Comparison of ENCODE assay signal across 12 cellular contexts in genomic region chr17:35028531-35029262, GRCh38. TPM values are rescaled to one million over a fixed set of nuclear protein-coding genes. Genes with fewer than 3 reads are reported as not detected.
A peak's percentile ranks its signal among the peaks of the same experiment; 100 is the strongest.
DNase-seq lines count a peak whose midpoint lies in the region; ATAC-seq and TF ChIP-seq lines count a peak whose summit lies in the region.
"Had no signal": no experiment of that assay in that cellular context is flagged by ENCODE, and none has a peak within 500 bp of the region (broad histone marks: within the 10 kb centered on the region; RNA-seq: fewer than 3 reads in every experiment).

No MANE protein-coding gene starts in this region.

- no peaks in the 10 kb centered on the region for H3K27me3 Mint-ChIP-seq in CD8-positive, alpha-beta memory T cell
- H3K27me3 Mint-ChIP-seq in naive B cell, result no peaks in the 10 kb centered on the region

- no peak for DNase-seq in CD8-positive, alpha-beta memory T cell
- DNase-seq in NB4 (ENCODE audit: low read depth), result peak; percentile 76
- peak; percentile 18 for DNase-seq in amniotic epithelial cell (ENCODE audit: low read depth)
- no peak for DNase-seq in naive B cell
- no peak for DNase-seq in cortex of kidney (lab: John Stamatoyannopoulos, UW)
- DNase-seq in heart right ventricle, result no peak
- DNase-seq in DMS 273 treated with DMSO at 0.1 percent for 48 hours (lab: John Stamatoyannopoulos, UW), result no peak
- DNase-seq: DMS79, NCI-H187 had no signal

- peaks cover 33 to 63% (median 53%) of the 10 kb centered on the region in 3 donors for H3K4me1 Mint-ChIP-seq in CD8-positive, alpha-beta memory T cell
- H3K4me1 Mint-ChIP-seq in naive B cell, result peaks cover 18 to 25% (median 20%) of the 10 kb centered on the region in 3 donors
- H3K4me1 Mint-ChIP-seq: neural progenitor cell had no signal

- WGBS in heart right ventricle, 2 donors, result 83 to 88% methylated on average over 3 of the region's 3 CpGs

- H3K4me3 Mint-ChIP-seq in CD8-positive, alpha-beta memory T cell, result no peak overlapping the region
- no peak overlapping the region for H3K4me3 Mint-ChIP-seq in naive B cell
- H3K4me3 Mint-ChIP-seq: neural progenitor cell had no signal

- H3K4me3 ChIP-seq in CD8-positive, alpha-beta memory T cell (ENCODE audit: low read length), result no peak overlapping the region
- no peak overlapping the region for H3K4me3 ChIP-seq in NB4 (ENCODE audit: low read depth, low read length)
- no peak overlapping the region for H3K4me3 ChIP-seq in heart right ventricle
- H3K4me3 ChIP-seq: coronary artery, neural progenitor cell had no signal

- ATAC-seq in naive B cell (ENCODE audit: low read depth in 2 of 2) (no peak), GM21619 (IDR thresholded peaks at IDR 0.05; ENCODE audit: unreplicated experiment) (no peak), heart right ventricle (no peak)

- peak overlapping the region in 7 of 8 donors; percentile 1 to 87 (median 58) for H3K27ac Mint-ChIP-seq in CD8-positive, alpha-beta memory T cell
- H3K27ac Mint-ChIP-seq in naive B cell, result peak overlapping the region in 5 of 6 donors; percentile 24 to 90 (median 59)
- H3K27ac Mint-ChIP-seq: neural progenitor cell had no signal

- H3K4me1 ChIP-seq in CD8-positive, alpha-beta memory T cell (ENCODE audit: insufficient read depth, low read length), result peaks cover 14% of the 10 kb centered on the region
- H3K4me1 ChIP-seq in heart right ventricle, result peaks cover 0 to 21% (median 0%) of the 10 kb centered on the region in 9 donors
- H3K4me1 ChIP-seq: neural progenitor cell had no signal

- intact Hi-C loops in heart right ventricle (cut with DNase I), result no loop called here

- CTCF ChIA-PET in CD8-positive, alpha-beta memory T cell (lab: Charles Lee), result interaction anchor here (1.0 to 1.2 kb wide), 2 partner anchors 12 to 35 kb away, joined by 3 read pairs; partner anchors contain the start of gene RFFL

- no peak overlapping the region for H3K27ac ChIP-seq in CD8-positive, alpha-beta memory T cell (ENCODE audit: low read depth, low read length)
- H3K27ac ChIP-seq in heart right ventricle, result no peak overlapping the region
- H3K27ac ChIP-seq: coronary artery, neural progenitor cell had no signal

- H3K9me3 ChIP-seq in CD8-positive, alpha-beta memory T cell (ENCODE audit: low read length), result no peaks in the 10 kb centered on the region
- H3K9me3 ChIP-seq in heart right ventricle, result no peaks in the 10 kb centered on the region

- peaks cover 15% of the 10 kb centered on the region for H3K36me3 ChIP-seq in CD8-positive, alpha-beta memory T cell (ENCODE audit: insufficient read depth, low read length)
- H3K36me3 ChIP-seq in heart right ventricle, result peaks cover 0 to 28% (median 9%) of the 10 kb centered on the region in 9 donors
- H3K36me3 ChIP-seq: neural progenitor cell had no signal

- peaks cover 4 to 48% (median 14%) of the 10 kb centered on the region in 3 donors for H3K36me3 Mint-ChIP-seq in CD8-positive, alpha-beta memory T cell
- H3K36me3 Mint-ChIP-seq in naive B cell, result peaks cover 7 to 10% of the 10 kb centered on the region in 2 donors
- H3K36me3 Mint-ChIP-seq: neural progenitor cell had no signal

- TF ChIP-seq POLR2A in NB4 (IDR thresholded peaks at IDR 0.05; ENCODE audit: extremely low read depth, insufficient read length), result no peak

- no peaks in the 10 kb centered on the region for H3K27me3 ChIP-seq in CD8-positive, alpha-beta memory T cell (ENCODE audit: insufficient read depth, low read length, poor library complexity, severe bottlenecking)
- no peaks in the 10 kb centered on the region for H3K27me3 ChIP-seq in heart right ventricle
- H3K27me3 ChIP-seq: neural progenitor cell had no signal

- no peaks in the 10 kb centered on the region for H3K9me3 Mint-ChIP-seq in CD8-positive, alpha-beta memory T cell
- no peaks in the 10 kb centered on the region for H3K9me3 Mint-ChIP-seq in naive B cell
- H3K9me3 Mint-ChIP-seq: neural progenitor cell had no signal

- no peak for TF ChIP-seq CTCF in NB4 (IDR thresholded peaks at IDR 0.05; ENCODE audit: low read depth, low read length)
- TF ChIP-seq CTCF in heart right ventricle (IDR thresholded peaks at IDR 0.05), result no peak

- POLR2A ChIA-PET in CD8-positive, alpha-beta memory T cell (lab: Charles Lee), result no interaction called here

RNA-seq across cellular contexts. Expression of gene RFFL, which starts 34.8 kb away (rescaled TPM):
- 10 to 100 TPM; 30.2 to 33.1 TPM for total RNA-seq in CD8-positive, alpha-beta memory T cell
- 43.6 TPM for polyA plus RNA-seq in CD8-positive, alpha-beta memory T cell
- polyA plus RNA-seq in naive B cell (ENCODE audit: low read depth in 6 of 6) (10 to 100 TPM; 15.9 to 27.4 (median 22.3) TPM), heart right ventricle (1 to 10 TPM; 2.3 to 4.6 TPM)
- total RNA-seq in heart right ventricle, result 10 to 100 TPM in 9 of 10 donors, 1 to 10 TPM in 1; 9.2 to 19.3 (median 13.9) TPM

RNA-seq across cellular contexts. Expression of gene LIG3, which starts 48.4 kb away (rescaled TPM):
- total RNA-seq in CD8-positive, alpha-beta memory T cell, result 10 to 100 TPM; 48.7 to 50.9 TPM
- 14.7 TPM for polyA plus RNA-seq in CD8-positive, alpha-beta memory T cell
- polyA plus RNA-seq in naive B cell (ENCODE audit: low read depth in 6 of 6) (10 to 100 TPM in 5 of 6 donors, 1 to 10 TPM in 1; 9.2 to 16.9 (median 11.9) TPM), heart right ventricle (1 to 10 TPM; 5.2 to 9.4 TPM)
- 10 to 100 TPM; 16.8 to 27.7 (median 20.7) TPM for total RNA-seq in heart right ventricle

Comparison
In these comparisons a context has a peak if more than half of its experiments do, and no peak if none do; other contexts are left out.
1. DNase-seq: peak in NB4 (single experiment) and amniotic epithelial cell (single experiment); none in CD8-positive, alpha-beta memory T cell (0 of 5), naive B cell (single experiment), cortex of kidney (single experiment), heart right ventricle (0 of 2) and DMS 273 treated with DMSO at 0.1 percent for 48 hours (single experiment).